Comparison of ENCODE assay signal across 26 cellular contexts in the genomic region with DNA sequence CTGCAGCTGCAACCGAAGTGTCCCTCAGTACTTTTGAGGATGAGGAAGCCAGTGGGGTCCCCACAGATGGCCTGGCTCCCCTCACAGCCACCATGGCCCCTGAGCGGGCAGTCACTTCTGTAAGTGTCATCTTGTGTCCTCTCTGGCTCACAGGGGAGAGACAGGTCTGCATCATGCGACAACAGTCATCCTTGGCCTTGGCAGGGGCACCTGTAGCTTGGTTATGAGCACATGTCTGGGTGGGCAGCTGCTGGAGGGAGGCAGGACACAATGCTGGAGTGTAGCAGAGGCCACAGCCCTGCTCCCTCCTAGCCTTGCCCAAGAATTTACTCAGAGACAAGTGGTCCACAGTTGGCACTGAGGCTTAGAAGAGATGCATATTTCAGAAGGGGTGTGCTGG.
"Had no signal": no experiment of that assay in that cellular context is flagged by ENCODE, and none has a peak within 500 bp of the region (broad histone marks: within the 10 kb centered on the region; RNA-seq: fewer than 3 reads in every experiment).

No MANE protein-coding gene starts in this region.

- H3K4me3 Mint-ChIP-seq: activated CD4-positive, alpha-beta memory T cell treated with anti-CD3 and anti-CD28 coated beads, Interleukin-2, amount 10 ng/mL, durations not matched to agents 7 days and 5 days; activated CD4-positive, alpha-beta T cell treated with anti-CD3 and anti-CD28 coated beads for 36 hours; activated naive CD4-positive, alpha-beta T cell treated with anti-CD3 and anti-CD28 coated beads for 36 hours; activated naive CD8-positive, alpha-beta T cell; activated T-helper 17 cell treated with anti-CD3 and anti-CD28 coated beads, Interleukin-2, amount 50 U/mL, for 72 hours had no signal

- H3K4me1 ChIP-seq: adrenal gland had no signal

- H3K27ac Mint-ChIP-seq: activated CD4-positive, alpha-beta memory T cell treated with anti-CD3 and anti-CD28 coated beads, Interleukin-2, amount 10 ng/mL, durations not matched to agents 7 days and 5 days; activated CD4-positive, alpha-beta T cell treated with anti-CD3 and anti-CD28 coated beads for 36 hours; activated naive CD4-positive, alpha-beta T cell treated with anti-CD3 and anti-CD28 coated beads for 36 hours had no signal

- H3K27ac ChIP-seq: adrenal gland, SK-N-MC, VCaP had no signal

- DNase-seq: activated CD4-positive, alpha-beta memory T cell treated with anti-CD3 and anti-CD28 coated beads, Interleukin-2, amount 10 ng/mL, durations not matched to agents 7 days and 5 days; activated CD4-positive, alpha-beta T cell treated with anti-CD3 and anti-CD28 coated beads for 36 hours; activated CD4-positive, alpha-beta T cell treated with anti-CD3 and anti-CD28 coated beads, Interleukin-2, amount 50 U/mL, for 1 hour; activated gamma-delta T cell; activated naive CD4-positive, alpha-beta T cell treated with anti-CD3 and anti-CD28 coated beads for 36 hours; adrenal gland; anterior cingulate cortex; caudate nucleus; Karpas-422; NCI-H1048; NCI-H146; NCI-H187 treated with DMSO at 0.1 percent for 48 hours; NCI-H2171; NCI-H2227 treated with DMSO at 0.1 percent for 48 hours; NCI-H526 treated with DMSO at 0.1 percent for 48 hours; NK-92 treated with Interleukin-12 subunit alpha and Interleukin-12 subunit beta, amount 100 ng/mL, for 24 hours; OCI-M1; RPMI8226; T-helper 1 cell had no signal

- H3K36me3 Mint-ChIP-seq: activated naive CD8-positive, alpha-beta T cell had no signal

- H3K27me3 ChIP-seq: adrenal gland had no signal

- ATAC-seq: activated CD4-positive, alpha-beta T cell treated with anti-CD3 and anti-CD28 coated beads for 36 hours; activated T-helper 17 cell treated with anti-CD3 and anti-CD28 coated beads, Interleukin-2, amount 50 U/mL, for 72 hours; K562; Panc1; Right ventricle myocardium inferior had no signal

- H3K9me3 Mint-ChIP-seq: activated T-helper 17 cell treated with anti-CD3 and anti-CD28 coated beads, Interleukin-2, amount 50 U/mL, for 72 hours had no signal

- H3K27me3 Mint-ChIP-seq: activated CD4-positive, alpha-beta memory T cell treated with anti-CD3 and anti-CD28 coated beads, Interleukin-2, amount 10 ng/mL, durations not matched to agents 7 days and 5 days; activated CD4-positive, alpha-beta T cell treated with anti-CD3 and anti-CD28 coated beads for 36 hours; activated naive CD8-positive, alpha-beta T cell; activated T-helper 17 cell treated with anti-CD3 and anti-CD28 coated beads, Interleukin-2, amount 50 U/mL, for 72 hours had no signal

- H3K4me3 ChIP-seq: adrenal gland, K562, SK-N-MC had no signal
